Comparison of ENCODE assay signal across 21 cellular contexts in genomic region chr2:43410055-43410604, GRCh38.
A peak's percentile ranks its signal among the peaks of the same experiment; 100 is the strongest.
DNase-seq lines count a peak whose midpoint lies in the region; ATAC-seq, FAIRE-seq and TF ChIP-seq lines count a peak whose summit lies in the region.
"Had no signal": no experiment of that assay in that cellular context is flagged by ENCODE, and none has a peak within 500 bp of the region (broad histone marks: within the 10 kb centered on the region; RNA-seq: fewer than 3 reads in every experiment).

No MANE protein-coding gene starts in this region.

- 91% methylated on average over 6 of the region's 6 CpGs for WGBS in A549 (ENCODE audit: missing lambda C conversion rate)
- 63% methylated on average over 6 of the region's 6 CpGs for WGBS in right lobe of liver (ENCODE audit: insufficient coverage, low coverage, low lambda C conversion rate, missing lambda C conversion rate)
- WGBS in right cardiac atrium = 95% methylated on average over 6 of the region's 6 CpGs

- H3K27ac ChIP-seq in A549 = no peak overlapping the region
- no peak overlapping the region for H3K27ac ChIP-seq in right lobe of liver
- H3K27ac ChIP-seq in right cardiac atrium (ENCODE audit: low read length) = no peak overlapping the region
- no peak overlapping the region for H3K27ac ChIP-seq in SJCRH30
- H3K27ac ChIP-seq: 22Rv1, C4-2B had no signal

- H3K4me3 ChIP-seq in A549 (no peak overlapping the region), right lobe of liver (no peak overlapping the region), right cardiac atrium (ENCODE audit: low read length) (no peak overlapping the region), SJCRH30 (no peak overlapping the region)
- H3K4me3 ChIP-seq: GM12878, GM23338 had no signal

- H3K36me3 ChIP-seq in right lobe of liver (no peaks in the 10 kb centered on the region), SJCRH30 (0 out of 2 replicates have a peak, but pooled peaks cover 4% of the 10 kb centered on the region)

- TF ChIP-seq RAD21 in A549 (conservative IDR thresholded peaks at IDR 0.05 in 1 of 2, IDR thresholded peaks at IDR 0.05 in 1 of 2) = no peak

- no peaks in the 10 kb centered on the region for H3K27me3 Mint-ChIP-seq in T-helper 17 cell
- H3K27me3 Mint-ChIP-seq: CD4-positive, CD25-positive, alpha-beta regulatory T cell had no signal

- H3K27me3 ChIP-seq in right lobe of liver (no peaks in the 10 kb centered on the region), right cardiac atrium (ENCODE audit: control insufficient read depth, insufficient read depth) (no peaks in the 10 kb centered on the region), SJCRH30 (no peaks in the 10 kb centered on the region)

- no peak for DNase-seq in A549 (ENCODE audit: low read depth in 1 of 2, low spot score in 1 of 2)
- no peak for DNase-seq in GM19239 (ENCODE audit: insufficient read length, low spot score)
- no peak for DNase-seq in right lobe of liver
- DNase-seq in right cardiac atrium = no peak
- DNase-seq in SJCRH30 = no peak
- no peak for DNase-seq in T-helper 17 cell
- DNase-seq: Caco-2; CD4-positive, CD25-positive, alpha-beta regulatory T cell; CD8-positive, alpha-beta T cell; DMS 273 treated with DMSO at 0.1 percent for 48 hours; DMS79; EL; GDM1; H9 had no signal

- no peak overlapping the region for H3K4me2 ChIP-seq in A549
- H3K4me2 ChIP-seq: GM23338 had no signal

- intact Hi-C loops in right lobe of liver (cut with DNase I) (no loop called here), right cardiac atrium (cut with DNase I) (no loop called here)

- TF ChIP-seq POLR2A in A549 (IDR thresholded peaks at IDR 0.05; ENCODE audit: low read length) (no peak), right lobe of liver (IDR thresholded peaks at IDR 0.05) (no peak)

- no peak for TF ChIP-seq CTCF in A549 (IDR thresholded peaks at IDR 0.05)
- no peak for TF ChIP-seq CTCF in right lobe of liver (IDR thresholded peaks at IDR 0.05)

- POLR2A ChIA-PET in A549 (lab: Yijun Ruan, JAX) = no interaction called here

- no peaks in the 10 kb centered on the region for H3K9me3 ChIP-seq in A549
- no peaks in the 10 kb centered on the region for H3K9me3 ChIP-seq in right lobe of liver
- H3K9me3 ChIP-seq in right cardiac atrium (ENCODE audit: control insufficient read depth, low read length) = no peaks in the 10 kb centered on the region
- no peaks in the 10 kb centered on the region for H3K9me3 ChIP-seq in SJCRH30 (replicated peaks)
- H3K9me3 ChIP-seq in T-helper 17 cell (ENCODE audit: control insufficient read depth, low read length, poor library complexity, severe bottlenecking) = no peaks in the 10 kb centered on the region
- H3K9me3 ChIP-seq: Caco-2 had no signal

- no peak overlapping the region for H3K27ac Mint-ChIP-seq in T-helper 17 cell
- H3K27ac Mint-ChIP-seq: CD4-positive, CD25-positive, alpha-beta regulatory T cell; CD8-positive, alpha-beta T cell; GM23338 had no signal

- H3K4me3 Mint-ChIP-seq in T-helper 17 cell = no peak overlapping the region
- H3K4me3 Mint-ChIP-seq: CD4-positive, CD25-positive, alpha-beta regulatory T cell; CD8-positive, alpha-beta T cell; GM23338; H9 had no signal

- FAIRE-seq in A549 (lab: Jason Lieb, UNC) (peak; percentile 18), GM19239 (lab: Jason Lieb, UNC) (peak; percentile 82), islet of Langerhans (lab: Jason Lieb, UNC) (peak; percentile 27)
- FAIRE-seq: GM12878 had no signal

- H3K4me1 ChIP-seq in A549 (peaks cover 13% of the 10 kb centered on the region), right lobe of liver (no peaks in the 10 kb centered on the region), right cardiac atrium (ENCODE audit: control insufficient read depth, insufficient read depth, low read length) (no peaks in the 10 kb centered on the region), SJCRH30 (peaks cover 27% of the 10 kb centered on the region)
- H3K4me1 ChIP-seq: Caco-2 had no signal

- peaks cover 2% of the 10 kb centered on the region for H3K36me3 Mint-ChIP-seq in T-helper 17 cell (ENCODE audit: low read depth)

- ATAC-seq in A549 (no peak), right lobe of liver (peak in 3 of 4 donors; percentile 17 to 38 (median 22)), right cardiac atrium (no peak), T-helper 17 cell (no peak), GM21786 (IDR thresholded peaks at IDR 0.05; ENCODE audit: unreplicated experiment) (no peak)
- ATAC-seq: CD8-positive, alpha-beta T cell; GM12878; GM23338; HCT116 had no signal

- CTCF ChIA-PET in A549 (lab: Yijun Ruan, JAX) = interaction anchor here (0.6 to 1.1 kb wide), 4 partner anchors 10 to 694 kb away, joined by 3 read pairs; no protein-coding TSS in a partner anchor

- peaks cover 7% of the 10 kb centered on the region for H3K4me1 Mint-ChIP-seq in T-helper 17 cell

- no peak for TF ChIP-seq EP300 in A549 (IDR thresholded peaks at IDR 0.05)

TF ChIP-seq in A549, 52 proteins besides CTCF, POLR2A, EP300 and RAD21:
- TF ChIP-seq ATOH8 (CRISPR knock-in tag; IDR thresholded peaks at IDR 0.05; ENCODE audit: low read depth) (no peak), HES2 (IDR thresholded peaks at IDR 0.05) (no peak), NFE2L2 (conservative IDR thresholded peaks at IDR 0.05; ENCODE audit: low read length) (no peak), RFX5 (IDR thresholded peaks at IDR 0.05) (no peak), ELK1 (IDR thresholded peaks at IDR 0.05; ENCODE audit: low read depth, low read length) (no peak), JUNB (IDR thresholded peaks at IDR 0.05) (no peak), SREBF2 (IDR thresholded peaks at IDR 0.05) (no peak), RCOR1 (IDR thresholded peaks at IDR 0.05; ENCODE audit: low read depth, low read length) (no peak), CHD2 (IDR thresholded peaks at IDR 0.05; ENCODE audit: low read length, partially characterized antibody) (no peak), TP53 (CRISPR knock-in tag; IDR thresholded peaks at IDR 0.05) (no peak), HOXB5 (CRISPR knock-in tag; IDR thresholded peaks at IDR 0.05) (no peak), NR3C1 (IDR thresholded peaks at IDR 0.05) (no peak), PBX3 (IDR thresholded peaks at IDR 0.05) (no peak), HDAC2 (IDR thresholded peaks at IDR 0.05) (no peak)

Comparison
In these comparisons a context has a peak if more than half of its experiments do, and no peak if none do; other contexts are left out.
1. ATAC-seq: peak in right lobe of liver (3 of 4); none in A549 (0 of 2), right cardiac atrium (0 of 2), T-helper 17 cell (single experiment) and GM21786 (single experiment).